In the genomic region with DNA sequence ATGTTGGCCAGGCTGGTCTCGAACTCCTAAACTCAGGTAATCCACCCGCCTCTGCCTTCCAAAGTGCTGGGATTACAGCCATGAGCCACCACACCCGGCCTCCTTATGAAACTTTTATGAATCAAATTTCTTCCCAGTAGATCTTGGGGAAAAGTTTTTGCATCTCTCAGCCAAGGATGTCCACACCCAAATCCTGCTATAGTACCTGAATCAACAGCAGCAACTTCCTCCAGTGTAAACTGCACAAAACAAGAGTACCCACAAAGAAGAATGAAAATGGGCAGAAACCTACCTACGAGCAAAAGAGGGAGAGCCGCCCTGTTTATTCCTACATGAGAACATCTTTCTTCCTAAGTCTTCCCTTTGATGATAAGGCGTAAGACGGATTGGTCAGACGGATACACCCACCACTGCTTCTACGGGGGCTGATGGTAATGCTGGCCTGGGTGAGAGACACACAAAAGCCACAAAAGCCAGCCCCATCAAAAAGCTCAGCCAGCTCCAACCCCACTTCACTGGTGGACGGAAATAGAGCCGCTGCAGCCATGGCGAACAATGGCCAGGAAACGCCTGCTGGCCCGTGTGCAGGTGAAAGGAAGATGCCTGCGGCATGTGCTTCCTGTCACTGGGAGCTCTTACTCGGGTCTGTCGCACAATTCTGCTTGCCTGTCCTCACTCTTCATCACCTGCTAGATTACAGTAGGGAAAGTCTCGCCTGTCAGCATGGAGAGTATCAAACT, we compare ENCODE assay signal across 14 cellular contexts. TPM values are rescaled to one million over a fixed set of nuclear protein-coding genes. Genes with fewer than 3 reads are reported as not detected.
DNase-seq lines count a peak whose midpoint lies in the region; ATAC-seq, FAIRE-seq and TF ChIP-seq lines count a peak whose summit lies in the region.
"Had no signal": no experiment of that assay in that cellular context is flagged by ENCODE, and none has a peak within 500 bp of the region (broad histone marks: within the 10 kb centered on the region; RNA-seq: fewer than 3 reads in every experiment).

No MANE protein-coding gene starts in this region.

- H3K27me3 Mint-ChIP-seq in CD8-positive, alpha-beta T cell (ENCODE audit: low read depth): peaks cover 72% of the 10 kb centered on the region
- H3K27me3 Mint-ChIP-seq in GM23338 (ENCODE audit: insufficient read depth, low read depth, poor library complexity): peaks cover 9% of the 10 kb centered on the region
- peaks cover 63 to 90% (median 83%) of the 10 kb centered on the region in 5 donors for H3K27me3 Mint-ChIP-seq in naive thymus-derived CD4-positive, alpha-beta T cell

- H3K9me3 ChIP-seq in CD8-positive, alpha-beta T cell (ENCODE audit: low read length): no peaks in the 10 kb centered on the region
- H3K9me3 ChIP-seq in body of pancreas: no peaks in the 10 kb centered on the region
- H3K9me3 ChIP-seq in naive thymus-derived CD4-positive, alpha-beta T cell (ENCODE audit: control insufficient read depth in 2 of 3, low read length in 3 of 3): no peaks in the 10 kb centered on the region
- H3K9me3 ChIP-seq: right lobe of liver had no signal

- H3K4me1 Mint-ChIP-seq in CD8-positive, alpha-beta T cell (ENCODE audit: low read depth): peaks cover 20% of the 10 kb centered on the region
- peaks cover 22% of the 10 kb centered on the region for H3K4me1 Mint-ChIP-seq in GM23338
- H3K4me1 Mint-ChIP-seq in naive thymus-derived CD4-positive, alpha-beta T cell: peaks cover 13 to 31% (median 23%) of the 10 kb centered on the region in 7 donors

- no peak for TF ChIP-seq CTCF in CD8-positive, alpha-beta T cell (IDR thresholded peaks at IDR 0.05)
- TF ChIP-seq CTCF in GM23338 (conservative IDR thresholded peaks at IDR 0.05; ENCODE audit: low read depth in 2 of 2): no peak
- TF ChIP-seq CTCF in body of pancreas (IDR thresholded peaks at IDR 0.05): no peak

- 0 out of 2 replicates have a peak overlapping the region, but pooled peaks have one; percentile 52 for H2AFZ ChIP-seq in GM23338

- peaks cover 4% of the 10 kb centered on the region for H3K27me3 ChIP-seq in CD8-positive, alpha-beta T cell (ENCODE audit: insufficient read depth, low read length)
- H3K27me3 ChIP-seq in GM23338 (ENCODE audit: insufficient read depth) (no peaks in the 10 kb centered on the region), body of pancreas (no peaks in the 10 kb centered on the region)
- H3K27me3 ChIP-seq in naive thymus-derived CD4-positive, alpha-beta T cell (ENCODE audit: control insufficient read depth in 2 of 2, insufficient read depth in 2 of 2, low read length in 2 of 2): peaks cover 0 to 13% of the 10 kb centered on the region in 2 donors
- H3K27me3 ChIP-seq: right lobe of liver had no signal

- no peaks in the 10 kb centered on the region for H4K20me1 ChIP-seq in GM23338 (replicated peaks; ENCODE audit: insufficient read depth)

- no peaks in the 10 kb centered on the region for H3K36me3 Mint-ChIP-seq in CD8-positive, alpha-beta T cell
- no peaks in the 10 kb centered on the region; the same call in 2 of the 3 replicates for H3K36me3 Mint-ChIP-seq in GM23338 (ENCODE audit: low read depth)
- H3K36me3 Mint-ChIP-seq in naive thymus-derived CD4-positive, alpha-beta T cell: no peaks in the 10 kb centered on the region

- no peaks in the 10 kb centered on the region for H3K79me2 ChIP-seq in GM23338 (replicated peaks; ENCODE audit: insufficient read depth)

- H3K9me2 ChIP-seq in GM23338 (ENCODE audit: insufficient read depth): 0 out of 2 replicates have a peak, but pooled peaks cover 2% of the 10 kb centered on the region

- POLR2A ChIA-PET in CD8-positive, alpha-beta T cell (lab: Charles Lee): interaction anchor here (0.6 to 1.6 kb wide), 5 partner anchors 8 to 22 kb away, joined by 3 to 6 read pairs (median 4); no protein-coding TSS in a partner anchor
- POLR2A ChIA-PET in naive thymus-derived CD4-positive, alpha-beta T cell (lab: Charles Lee): no interaction called here

- H3K27ac Mint-ChIP-seq in CD8-positive, alpha-beta T cell: no peak overlapping the region
- H3K27ac Mint-ChIP-seq in GM23338: no peak overlapping the region
- H3K27ac Mint-ChIP-seq in naive thymus-derived CD4-positive, alpha-beta T cell: peak overlapping the region in 2 of 9 donors; percentile 6 to 44

- no peaks in the 10 kb centered on the region for H3F3A ChIP-seq in GM23338 (replicated peaks; ENCODE audit: low read depth)

- CTCF ChIA-PET in CD8-positive, alpha-beta T cell (lab: Charles Lee): interaction anchor here (0.6 to 0.9 kb wide), 2 partner anchors 51 to 1955 kb away, joined by 3 read pairs; no protein-coding TSS in a partner anchor
- CTCF ChIA-PET in naive thymus-derived CD4-positive, alpha-beta T cell (lab: Charles Lee): no interaction called here

- H3K9me3 Mint-ChIP-seq in CD8-positive, alpha-beta T cell: no peaks in the 10 kb centered on the region
- no peaks in the 10 kb centered on the region for H3K9me3 Mint-ChIP-seq in GM23338
- H3K9me3 Mint-ChIP-seq in naive thymus-derived CD4-positive, alpha-beta T cell: no peaks in the 10 kb centered on the region

- H3K4me3 Mint-ChIP-seq in CD8-positive, alpha-beta T cell: peak overlapping the region; percentile 50
- no peak overlapping the region for H3K4me3 Mint-ChIP-seq in GM23338
- peak overlapping the region; percentile 45 to 81 (median 74) for H3K4me3 Mint-ChIP-seq in naive thymus-derived CD4-positive, alpha-beta T cell

- no peak for FAIRE-seq in HTR-8/SVneo (lab: Jason Lieb, UNC)

- TF ChIP-seq POLR2A in body of pancreas (IDR thresholded peaks at IDR 0.05): no peak

- WGBS in body of pancreas, 2 donors: 56 to 59% methylated on average over 17 to 18 of the region's 18 CpGs

- no peak overlapping the region for H3K4me3 ChIP-seq in CD8-positive, alpha-beta T cell (ENCODE audit: low read depth, low read length)
- H3K4me3 ChIP-seq in GM23338: no peak overlapping the region
- no peak overlapping the region for H3K4me3 ChIP-seq in body of pancreas
- H3K4me3 ChIP-seq in naive thymus-derived CD4-positive, alpha-beta T cell (ENCODE audit: low read length): peak overlapping the region; percentile 19
- H3K4me3 ChIP-seq: right lobe of liver had no signal

- peaks cover 20% of the 10 kb centered on the region for H3K4me1 ChIP-seq in CD8-positive, alpha-beta T cell (ENCODE audit: insufficient read depth, low read length)
- H3K4me1 ChIP-seq in GM23338 (ENCODE audit: insufficient read depth) (peaks cover 7% of the 10 kb centered on the region; the same call in 1 of the 2 replicates), body of pancreas (no peaks in the 10 kb centered on the region)
- H3K4me1 ChIP-seq in naive thymus-derived CD4-positive, alpha-beta T cell (ENCODE audit: control insufficient read depth in 2 of 2, insufficient read depth in 2 of 2, low read length in 2 of 2): peaks cover 0 to 17% of the 10 kb centered on the region in 2 donors
- H3K4me1 ChIP-seq: right lobe of liver had no signal

- no peak overlapping the region for H3K4me2 ChIP-seq in GM23338

- H3K27ac ChIP-seq in CD8-positive, alpha-beta T cell (ENCODE audit: low read depth, low read length): no peak overlapping the region
- H3K27ac ChIP-seq in GM23338 (ENCODE audit: low read depth) (no peak overlapping the region), body of pancreas (no peak overlapping the region)
- H3K27ac ChIP-seq in naive thymus-derived CD4-positive, alpha-beta T cell (ENCODE audit: low read depth, low read length): no peak overlapping the region
- H3K27ac ChIP-seq: right lobe of liver had no signal

- no peaks in the 10 kb centered on the region for H3K36me3 ChIP-seq in CD8-positive, alpha-beta T cell (ENCODE audit: insufficient read depth, low read length)
- no peaks in the 10 kb centered on the region for H3K36me3 ChIP-seq in GM23338 (ENCODE audit: insufficient read depth)
- H3K36me3 ChIP-seq in body of pancreas (replicated peaks in 1 of 2; ENCODE audit: insufficient read depth in 1 of 2, low read depth in 2 of 2): no peaks in the 10 kb centered on the region
- H3K36me3 ChIP-seq in naive thymus-derived CD4-positive, alpha-beta T cell (ENCODE audit: control insufficient read depth in 2 of 3, insufficient read depth in 3 of 3, low read length in 3 of 3): no peaks in the 10 kb centered on the region
- H3K36me3 ChIP-seq: right lobe of liver had no signal

- ATAC-seq in CD8-positive, alpha-beta T cell: no peak
- ATAC-seq in GM23338 (no peak; the same call in 2 of the 3 replicates), body of pancreas (peak; percentile 38), GM21825 (IDR thresholded peaks at IDR 0.05; ENCODE audit: unreplicated experiment) (no peak), GM18867 (IDR thresholded peaks at IDR 0.05; ENCODE audit: unreplicated experiment) (no peak)
- peak; percentile 30 for ATAC-seq in naive thymus-derived CD4-positive, alpha-beta T cell

- intact Hi-C loops in CD8-positive, alpha-beta T cell (cut with DNase I, micrococcal nuclease): no loop called here
- intact Hi-C loops in body of pancreas (cut with DNase I): no loop called here
- intact Hi-C loops in naive thymus-derived CD4-positive, alpha-beta T cell (cut with micrococcal nuclease): loop anchor here (1.0 kb wide), 2 partner anchors 8 to 22 kb away; no protein-coding TSS in a partner anchor

- no peak for DNase-seq in CD8-positive, alpha-beta T cell
- DNase-seq in GM23338 (ENCODE audit: low spot score): no peak
- no peak for DNase-seq in body of pancreas
- no peak for DNase-seq in naive thymus-derived CD4-positive, alpha-beta T cell
- no peak for DNase-seq in HTR-8/SVneo (ENCODE audit: insufficient read length, low spot score)
- DNase-seq: activated T-cell treated with anti-CD3 and anti-CD28 coated beads, Interleukin-2, amount 50 U/mL, for 1 hour; Calu3; erythroblast; NCI-H526; right lobe of liver; SHP77 treated with DMSO at 0.1 percent for 48 hours; substantia nigra had no signal

TF ChIP-seq in GM23338, 12 proteins besides CTCF, POLR2A, EP300 and RAD21 (continues in another document):
- no peak for TF ChIP-seq POLR2AphosphoS5 (IDR thresholded peaks at IDR 0.05; ENCODE audit: low read depth)

RNA-seq across cellular contexts. Expression of gene JCAD, which starts 10.4 kb away (rescaled TPM):
- total RNA-seq in CD8-positive, alpha-beta T cell: not detected
- 2.1 and 2.3 TPM in 2 replicates for total RNA-seq in GM23338 (2014; rRNA removed; shearing (Covaris generic))
- 0.78 TPM in 2 replicates for polyA plus RNA-seq in GM23338 (2016; fragmentation: Nextera tagmentation; extraction: Ambion mirVana)
- 10 to 100 TPM; 15.3 to 22.4 TPM for total RNA-seq in body of pancreas
- under 1 TPM in 2 of 5 experiments, not detected in 3; 0.44 to 0.56 TPM for total RNA-seq in naive thymus-derived CD4-positive, alpha-beta T cell
- polyA plus RNA-seq in naive thymus-derived CD4-positive, alpha-beta T cell: not detected

Comparison
In these comparisons a context has a peak if more than half of its experiments do, and no peak if none do; other contexts are left out.
1. ATAC-seq: peak in body of pancreas (single experiment) and naive thymus-derived CD4-positive, alpha-beta T cell (single experiment); none in CD8-positive, alpha-beta T cell (single experiment), GM23338 (single experiment), GM21825 (single experiment) and GM18867 (single experiment).
2. intact Hi-C loops: an anchor here in naive thymus-derived CD4-positive, alpha-beta T cell (1.0 kb wide); none called in CD8-positive, alpha-beta T cell and body of pancreas.